Comparison of ENCODE assay signal across 1 cellular context in the genomic region with DNA sequence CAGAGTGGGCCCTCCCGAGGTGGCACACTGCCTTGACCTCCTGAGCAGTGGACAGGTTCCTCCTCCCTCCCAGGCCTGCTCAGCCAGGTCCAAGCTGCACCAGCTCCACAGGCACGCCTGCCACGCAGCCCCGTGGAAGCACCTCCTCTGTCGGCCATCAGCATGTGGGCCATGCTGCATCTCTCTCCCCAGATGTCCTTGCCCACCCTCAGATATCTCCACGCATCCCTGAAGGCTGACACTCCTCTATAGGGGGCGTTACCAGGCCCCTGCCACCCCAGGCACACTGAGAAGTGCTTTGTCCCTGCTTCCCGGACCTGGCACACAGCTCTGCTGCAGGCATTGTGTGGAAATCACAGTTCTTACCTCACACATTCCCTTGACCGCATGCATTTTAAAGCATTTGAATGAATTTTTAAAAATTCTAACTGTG.
TF ChIP-seq lines count a peak whose summit lies in the region.

No MANE protein-coding gene starts in this region.

TF ChIP-seq in SK-N-SH treated with all-trans-retinoic acid at 6 μM for 48 hours, 23 proteins besides CTCF, POLR2A, EP300 and RAD21 (continued from another document):
- TF ChIP-seq, protein P1, sequence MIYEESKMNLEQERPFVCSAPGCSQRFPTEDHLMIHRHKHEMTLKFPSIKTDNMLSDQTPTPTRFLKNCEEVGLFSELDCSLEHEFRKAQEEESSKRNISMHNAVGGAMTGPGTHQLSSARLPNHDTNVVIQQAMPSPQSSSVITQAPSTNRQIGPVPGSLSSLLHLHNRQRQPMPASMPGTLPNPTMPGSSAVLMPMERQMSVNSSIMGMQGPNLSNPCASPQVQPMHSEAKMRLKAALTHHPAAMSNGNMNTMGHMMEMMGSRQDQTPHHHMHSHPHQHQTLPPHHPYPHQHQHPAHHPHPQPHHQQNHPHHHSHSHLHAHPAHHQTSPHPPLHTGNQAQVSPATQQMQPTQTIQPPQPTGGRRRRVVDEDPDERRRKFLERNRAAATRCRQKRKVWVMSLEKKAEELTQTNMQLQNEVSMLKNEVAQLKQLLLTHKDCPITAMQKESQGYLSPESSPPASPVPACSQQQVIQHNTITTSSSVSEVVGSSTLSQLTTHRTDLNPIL (CRISPR knock-in tag; IDR thresholded peaks at IDR 0.05; ENCODE audit: low read depth) = no peak
- TF ChIP-seq SNAI2 (CRISPR knock-in tag; IDR thresholded peaks at IDR 0.05) (no peak), ZFP30 (CRISPR knock-in tag; IDR thresholded peaks at IDR 0.05) (no peak), TOX (CRISPR knock-in tag; IDR thresholded peaks at IDR 0.05; ENCODE audit: borderline replicate concordance) (no peak)
